ENCODE assay signal across 10 cellular contexts in genomic region chr16:84582958-84583516, GRCh38. TPM values are rescaled to one million over a fixed set of nuclear protein-coding genes. Genes with fewer than 3 reads are reported as not detected.
DNase-seq lines count a peak whose midpoint lies in the region; ATAC-seq and TF ChIP-seq lines count a peak whose summit lies in the region.
"Had no signal": no experiment of that assay in that cellular context is flagged by ENCODE, and none has a peak within 500 bp of the region (broad histone marks: within the 10 kb centered on the region; RNA-seq: fewer than 3 reads in every experiment).

No MANE protein-coding gene starts in this region.

- peaks cover 4% of the 10 kb centered on the region; the same call in 1 of the 2 replicates for H3F3A ChIP-seq in GM23248 (ENCODE audit: insufficient read depth)

- H3K27me3 ChIP-seq in GM23248 (replicated peaks; ENCODE audit: insufficient read depth) (no peaks in the 10 kb centered on the region), lower lobe of right lung (ENCODE audit: low read depth) (no peaks in the 10 kb centered on the region), aorta (ENCODE audit: control insufficient read depth in 1 of 2, insufficient read depth in 2 of 2, low read length in 1 of 2) (no peaks in the 10 kb centered on the region)

- no peaks in the 10 kb centered on the region for H4K20me1 ChIP-seq in GM23248 (ENCODE audit: insufficient read depth)

- H3K4me3 ChIP-seq in GM23248 (no peak overlapping the region), lower lobe of right lung (no peak overlapping the region), aorta (ENCODE audit: low read length in 2 of 2) (no peak overlapping the region)

- H3K9me2 ChIP-seq in GM23248 (ENCODE audit: insufficient read depth), result no peaks in the 10 kb centered on the region

- in situ Hi-C loops in GM23248 (cut with MboI), result no loop called here

- intact Hi-C loops in lower lobe of right lung (cut with DNase I) (no loop called here), aorta (cut with DNase I) (no loop called here)

- DNase-seq in A172 (ENCODE audit: low spot score), result peak; percentile 47
- peak; percentile 58 for DNase-seq in GM23248
- peak; percentile 96 for DNase-seq in astrocyte of the hippocampus (ENCODE audit: low read depth, low spot score)
- DNase-seq in lower lobe of right lung, result no peak
- no peak for DNase-seq in left lobe of liver (ENCODE audit: low spot score)
- no peak for DNase-seq in aorta
- no peak for DNase-seq in CD1c-positive myeloid dendritic cell (ENCODE audit: extremely low spot score)
- DNase-seq: activated CD4-positive, alpha-beta T cell treated with anti-CD3 and anti-CD28 coated beads for 1 hour; RPMI8226 had no signal

- WGBS in GM23248 (ENCODE audit: low coverage in 1 of 2, low lambda C conversion rate in 2 of 2, missing lambda C conversion rate in 2 of 2), 2 experiments, result 74 to 78% methylated on average over 11 of the region's 11 CpGs
- WGBS in aorta, 2 donors, result 25 to 26% methylated on average over 11 of the region's 11 CpGs

- H3K4me2 ChIP-seq in GM23248 (ENCODE audit: unreplicated experiment), result no peak overlapping the region

- ATAC-seq in lower lobe of right lung (peak; percentile 41 to 71), GM19328 (IDR thresholded peaks at IDR 0.05; ENCODE audit: unreplicated experiment) (no peak), left lobe of liver (no peak), aorta (ENCODE audit: low FRiP score) (no peak)

- TF ChIP-seq CTCF in lower lobe of right lung (IDR thresholded peaks at IDR 0.05), result no peak

- H3K9me3 ChIP-seq in GM23248 (ENCODE audit: low read depth), result no peaks in the 10 kb centered on the region
- H3K9me3 ChIP-seq in lower lobe of right lung, result no peaks in the 10 kb centered on the region
- no peaks in the 10 kb centered on the region for H3K9me3 ChIP-seq in aorta (ENCODE audit: control insufficient read depth, low read length)

- H3K4me1 ChIP-seq in GM23248 (ENCODE audit: insufficient read depth) (no peaks in the 10 kb centered on the region), lower lobe of right lung (peaks cover 6% of the 10 kb centered on the region), aorta (ENCODE audit: control insufficient read depth in 1 of 2, insufficient read depth in 2 of 2, low read length in 2 of 2) (peaks cover 0 to 3% of the 10 kb centered on the region in 2 donors)

- H3K36me3 ChIP-seq in GM23248 (ENCODE audit: low read depth), result peaks cover 4% of the 10 kb centered on the region
- peaks cover 7% of the 10 kb centered on the region for H3K36me3 ChIP-seq in lower lobe of right lung
- no peaks in the 10 kb centered on the region for H3K36me3 ChIP-seq in aorta (ENCODE audit: control insufficient read depth in 1 of 2, insufficient read depth in 2 of 2, low read length in 1 of 2)

- H3K9ac ChIP-seq in GM23248, result no peak overlapping the region

- H2AFZ ChIP-seq in GM23248, result no peak overlapping the region

- H3K27ac ChIP-seq in GM23248 (no peak overlapping the region), lower lobe of right lung (no peak overlapping the region), aorta (ENCODE audit: low read depth in 1 of 2, low read length in 2 of 2) (peak overlapping the region in 1 of 2 donors; percentile 19)

- peaks cover 96% of the 10 kb centered on the region for H3K79me2 ChIP-seq in GM23248 (ENCODE audit: insufficient read depth)

RNA-seq across cellular contexts. Expression of gene COTL1, which starts 34.8 kb away (rescaled TPM):
- 275 and 295 TPM in 2 replicates for total RNA-seq in A172 (2014; rRNA removed; shearing (Covaris generic))
- total RNA-seq in GM23248 (2014; rRNA removed; shearing (Covaris generic)), result 144 and 145 TPM in 2 replicates
- polyA plus RNA-seq in GM23248 (2016; fragmentation: Nextera tagmentation; extraction: Ambion mirVana) (370 and 399 TPM in 2 replicates), aorta (10 to 100 TPM; 22.8 to 58.1 TPM)
- total RNA-seq in lower lobe of right lung (221 TPM), left lobe of liver (15.9 TPM), aorta (10 to 100 TPM; 61.9 to 69.9 TPM)

Comparison
In these comparisons a context has a peak if more than half of its experiments do, and no peak if none do; other contexts are left out.
1. DNase-seq: peak in A172 (single experiment), GM23248 (single experiment) and astrocyte of the hippocampus (single experiment); none in lower lobe of right lung (single experiment), left lobe of liver (single experiment), aorta (0 of 2) and CD1c-positive myeloid dendritic cell (single experiment).
2. ATAC-seq: peak in lower lobe of right lung (2 of 2); none in GM19328 (single experiment), left lobe of liver (single experiment) and aorta (single experiment).